ENCODE assay signal across 1 cellular context in genomic region chr2:45510701-45511420, GRCh38.
TF ChIP-seq lines count a peak whose summit lies in the region.

No MANE protein-coding gene starts in this region.

TF ChIP-seq in endothelial cell of umbilical vein, 7 proteins besides CTCF, POLR2A, EP300 and RAD21 (continued from another document):
- TF ChIP-seq FOS (IDR thresholded peaks at IDR 0.05; ENCODE audit: borderline replicate concordance, insufficient read depth, low read length) (no peak), POLR2AphosphoS5 (IDR thresholded peaks at IDR 0.05; ENCODE audit: insufficient read depth, low read depth, low read length) (no peak), JUN (IDR thresholded peaks at IDR 0.05; ENCODE audit: borderline replicate concordance, insufficient read depth, insufficient read length, low read depth) (no peak)
TF ChIP-seq in endothelial cell of umbilical vein: peak in this region for 0.
